In the genomic region with DNA sequence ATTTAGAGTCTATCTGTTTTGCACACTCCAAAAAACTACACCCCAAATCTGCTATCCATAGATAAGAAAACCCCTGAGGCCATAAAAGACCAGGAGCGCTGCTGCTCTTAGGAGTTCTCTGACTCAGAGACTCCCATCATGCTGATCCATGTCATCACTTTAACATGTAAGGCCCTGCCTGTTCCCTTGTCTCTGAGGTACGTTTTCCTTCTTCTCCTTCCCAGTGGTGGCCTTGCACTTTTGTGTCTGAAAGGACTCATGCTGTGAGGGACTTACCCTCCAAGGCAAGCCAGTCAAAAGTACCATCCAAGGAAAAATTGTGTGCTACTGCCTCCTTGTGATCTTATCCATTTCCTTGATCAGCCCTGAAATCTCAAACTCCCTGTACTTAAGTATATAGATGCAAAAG, we compare ENCODE assay signal across 18 cellular contexts.
DNase-seq lines count a peak whose midpoint lies in the region; ATAC-seq and TF ChIP-seq lines count a peak whose summit lies in the region.
"Had no signal": no experiment of that assay in that cellular context is flagged by ENCODE, and none has a peak within 500 bp of the region (broad histone marks: within the 10 kb centered on the region; RNA-seq: fewer than 3 reads in every experiment).

No MANE protein-coding gene starts in this region.

- H3K79me2 ChIP-seq in SK-N-SH (ENCODE audit: insufficient read depth), result no peaks in the 10 kb centered on the region

- no peaks in the 10 kb centered on the region for H4K20me1 ChIP-seq in SK-N-SH (ENCODE audit: insufficient read depth)
- H4K20me1 ChIP-seq: BLaER1 treated with 17β-estradiol and CSF1 and Interleukin-3, amounts not matched to agents 10 nM and 100 nM had no signal

- H3K9me2 ChIP-seq in SK-N-SH, result no peaks in the 10 kb centered on the region; the same call in 1 of the 2 replicates

- no peaks in the 10 kb centered on the region for H3K9me3 ChIP-seq in SK-N-SH
- H3K9me3 ChIP-seq: BLaER1 treated with 17β-estradiol and CSF1 and Interleukin-3, amounts not matched to agents 10 nM and 100 nM; left lung had no signal

- no peaks in the 10 kb centered on the region for H3K36me3 ChIP-seq in SK-N-SH (replicated peaks in 1 of 2; ENCODE audit: control insufficient read depth in 1 of 2, insufficient read depth in 2 of 2, low read length in 1 of 2)
- H3K36me3 ChIP-seq: BLaER1 treated with 17β-estradiol and CSF1 and Interleukin-3, amounts not matched to agents 10 nM and 100 nM; left lung had no signal

- H3K4me1 ChIP-seq in SK-N-SH (ENCODE audit: control insufficient read depth in 1 of 2, insufficient read depth in 2 of 2, low read depth in 1 of 2, low read length in 1 of 2), result no peaks in the 10 kb centered on the region
- H3K4me1 ChIP-seq: BLaER1 treated with 17β-estradiol and CSF1 and Interleukin-3, amounts not matched to agents 10 nM and 100 nM; left lung had no signal

- H3K4me3 ChIP-seq in LNCaP clone FGC (ENCODE audit: low read depth, low read length) (no peak overlapping the region), SK-N-SH (ENCODE audit: low read depth in 2 of 2, low read length in 1 of 2) (no peak overlapping the region)
- H3K4me3 ChIP-seq: BLaER1 treated with 17β-estradiol and CSF1 and Interleukin-3, amounts not matched to agents 10 nM and 100 nM; GM12878; left lung had no signal

- CTCF ChIA-PET in SK-N-SH (lab: Yijun Ruan, JAX), result no interaction called here

- no peak overlapping the region for H3K4me2 ChIP-seq in SK-N-SH
- H3K4me2 ChIP-seq: BLaER1 treated with 17β-estradiol and CSF1 and Interleukin-3, amounts not matched to agents 10 nM and 100 nM had no signal

- H3K27me3 ChIP-seq in SK-N-SH (ENCODE audit: insufficient read depth), result no peaks in the 10 kb centered on the region
- H3K27me3 ChIP-seq: BLaER1 treated with 17β-estradiol and CSF1 and Interleukin-3, amounts not matched to agents 10 nM and 100 nM; left lung had no signal

- no peak overlapping the region for H3K27ac ChIP-seq in SK-N-SH (ENCODE audit: low read depth in 2 of 2, low read length in 1 of 2)
- H3K27ac ChIP-seq: BLaER1 treated with 17β-estradiol and CSF1 and Interleukin-3, amounts not matched to agents 10 nM and 100 nM; left lung had no signal

- H3F3A ChIP-seq in SK-N-SH (replicated peaks; ENCODE audit: insufficient read depth), result no peaks in the 10 kb centered on the region

- no peak overlapping the region for H2AFZ ChIP-seq in SK-N-SH (ENCODE audit: low read depth)

- ATAC-seq in HG02678 (IDR thresholded peaks at IDR 0.05; ENCODE audit: unreplicated experiment), result no peak
- ATAC-seq: GM12878; left lung; naive thymus-derived CD4-positive, alpha-beta T cell had no signal

- no peak for TF ChIP-seq RAD21 in SK-N-SH (IDR thresholded peaks at IDR 0.05; ENCODE audit: low read length)

- TF ChIP-seq EP300 in SK-N-SH (IDR thresholded peaks at IDR 0.05; ENCODE audit: borderline replicate concordance in 1 of 2, low read depth in 1 of 2, low read length in 1 of 2), result no peak

- DNase-seq in GDM1 (lab: John Stamatoyannopoulos, UW) (peak; percentile 16), LNCaP clone FGC (ENCODE audit: low read depth) (no peak), amniotic epithelial cell (ENCODE audit: low read depth) (peak; percentile 2), medulla oblongata (ENCODE audit: extremely low spot score) (peak; percentile 8), cerebellum (ENCODE audit: low spot score) (no peak), SK-N-SH (no peak)
- DNase-seq: activated CD4-positive, alpha-beta T cell treated with anti-CD3 and anti-CD28 coated beads for 48 hours; activated naive CD8-positive, alpha-beta T cell treated with anti-CD3 and anti-CD28 coated beads, Interleukin-2, amount 10 ng/mL, durations not matched to agents 7 days and 5 days; activated T-cell treated with anti-CD3 and anti-CD28 coated beads, Interleukin-2, amount 50 U/mL, for 1 hour; left lung; naive thymus-derived CD4-positive, alpha-beta T cell; NCI-H510A; retina; RPMI8226; T-helper 1 cell had no signal

- 0 out of 2 replicates have a peak, but pooled peaks have one; percentile 16 for TF ChIP-seq CTCF in LNCaP clone FGC (IDR thresholded peaks at IDR 0.05; ENCODE audit: control insufficient read depth, extremely low read depth, insufficient read depth)
- no peak for TF ChIP-seq CTCF in SK-N-SH (IDR thresholded peaks at IDR 0.05)

- WGBS in SK-N-SH (ENCODE audit: low lambda C conversion rate), result 15% methylated on average over 2 of the region's 2 CpGs

- no peak overlapping the region for H3K9ac ChIP-seq in SK-N-SH
- H3K9ac ChIP-seq: BLaER1 treated with 17β-estradiol and CSF1 and Interleukin-3, amounts not matched to agents 10 nM and 100 nM had no signal

- POLR2A ChIA-PET in SK-N-SH (lab: Yijun Ruan, JAX), result no interaction called here

TF ChIP-seq in SK-N-SH, 30 proteins besides CTCF, POLR2A, EP300 and RAD21 (continues in another document):
- no peak for TF ChIP-seq ELF1 (IDR thresholded peaks at IDR 0.05)
- TF ChIP-seq, protein P1, sequence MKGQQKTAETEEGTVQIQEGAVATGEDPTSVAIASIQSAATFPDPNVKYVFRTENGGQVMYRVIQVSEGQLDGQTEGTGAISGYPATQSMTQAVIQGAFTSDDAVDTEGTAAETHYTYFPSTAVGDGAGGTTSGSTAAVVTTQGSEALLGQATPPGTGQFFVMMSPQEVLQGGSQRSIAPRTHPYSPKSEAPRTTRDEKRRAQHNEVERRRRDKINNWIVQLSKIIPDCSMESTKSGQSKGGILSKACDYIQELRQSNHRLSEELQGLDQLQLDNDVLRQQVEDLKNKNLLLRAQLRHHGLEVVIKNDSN (IDR thresholded peaks at IDR 0.05; ENCODE audit: borderline replicate concordance, low read depth), result no peak
- no peak for TF ChIP-seq GATA2 (CRISPR knock-in tag; IDR thresholded peaks at IDR 0.05)
- TF ChIP-seq, protein P2, sequence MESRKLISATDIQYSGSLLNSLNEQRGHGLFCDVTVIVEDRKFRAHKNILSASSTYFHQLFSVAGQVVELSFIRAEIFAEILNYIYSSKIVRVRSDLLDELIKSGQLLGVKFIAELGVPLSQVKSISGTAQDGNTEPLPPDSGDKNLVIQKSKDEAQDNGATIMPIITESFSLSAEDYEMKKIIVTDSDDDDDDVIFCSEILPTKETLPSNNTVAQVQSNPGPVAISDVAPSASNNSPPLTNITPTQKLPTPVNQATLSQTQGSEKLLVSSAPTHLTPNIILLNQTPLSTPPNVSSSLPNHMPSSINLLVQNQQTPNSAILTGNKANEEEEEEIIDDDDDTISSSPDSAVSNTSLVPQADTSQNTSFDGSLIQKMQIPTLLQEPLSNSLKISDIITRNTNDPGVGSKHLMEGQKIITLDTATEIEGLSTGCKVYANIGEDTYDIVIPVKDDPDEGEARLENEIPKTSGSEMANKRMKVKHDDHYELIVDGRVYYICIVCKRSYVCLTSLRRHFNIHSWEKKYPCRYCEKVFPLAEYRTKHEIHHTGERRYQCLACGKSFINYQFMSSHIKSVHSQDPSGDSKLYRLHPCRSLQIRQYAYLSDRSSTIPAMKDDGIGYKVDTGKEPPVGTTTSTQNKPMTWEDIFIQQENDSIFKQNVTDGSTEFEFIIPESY (IDR thresholded peaks at IDR 0.05; ENCODE audit: borderline replicate concordance, low read depth), result no peak
- TF ChIP-seq EZH2phosphoT487 (IDR thresholded peaks at IDR 0.05; ENCODE audit: borderline replicate concordance, low read depth), result no peak
- TF ChIP-seq, protein P3, sequence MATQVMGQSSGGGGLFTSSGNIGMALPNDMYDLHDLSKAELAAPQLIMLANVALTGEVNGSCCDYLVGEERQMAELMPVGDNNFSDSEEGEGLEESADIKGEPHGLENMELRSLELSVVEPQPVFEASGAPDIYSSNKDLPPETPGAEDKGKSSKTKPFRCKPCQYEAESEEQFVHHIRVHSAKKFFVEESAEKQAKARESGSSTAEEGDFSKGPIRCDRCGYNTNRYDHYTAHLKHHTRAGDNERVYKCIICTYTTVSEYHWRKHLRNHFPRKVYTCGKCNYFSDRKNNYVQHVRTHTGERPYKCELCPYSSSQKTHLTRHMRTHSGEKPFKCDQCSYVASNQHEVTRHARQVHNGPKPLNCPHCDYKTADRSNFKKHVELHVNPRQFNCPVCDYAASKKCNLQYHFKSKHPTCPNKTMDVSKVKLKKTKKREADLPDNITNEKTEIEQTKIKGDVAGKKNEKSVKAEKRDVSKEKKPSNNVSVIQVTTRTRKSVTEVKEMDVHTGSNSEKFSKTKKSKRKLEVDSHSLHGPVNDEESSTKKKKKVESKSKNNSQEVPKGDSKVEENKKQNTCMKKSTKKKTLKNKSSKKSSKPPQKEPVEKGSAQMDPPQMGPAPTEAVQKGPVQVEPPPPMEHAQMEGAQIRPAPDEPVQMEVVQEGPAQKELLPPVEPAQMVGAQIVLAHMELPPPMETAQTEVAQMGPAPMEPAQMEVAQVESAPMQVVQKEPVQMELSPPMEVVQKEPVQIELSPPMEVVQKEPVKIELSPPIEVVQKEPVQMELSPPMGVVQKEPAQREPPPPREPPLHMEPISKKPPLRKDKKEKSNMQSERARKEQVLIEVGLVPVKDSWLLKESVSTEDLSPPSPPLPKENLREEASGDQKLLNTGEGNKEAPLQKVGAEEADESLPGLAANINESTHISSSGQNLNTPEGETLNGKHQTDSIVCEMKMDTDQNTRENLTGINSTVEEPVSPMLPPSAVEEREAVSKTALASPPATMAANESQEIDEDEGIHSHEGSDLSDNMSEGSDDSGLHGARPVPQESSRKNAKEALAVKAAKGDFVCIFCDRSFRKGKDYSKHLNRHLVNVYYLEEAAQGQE (IDR thresholded peaks at IDR 0.05; ENCODE audit: low read depth, low read length), result no peak
- TF ChIP-seq TEAD4 (IDR thresholded peaks at IDR 0.05; ENCODE audit: borderline replicate concordance, insufficient read depth), result no peak
- no peak for TF ChIP-seq SIN3A (IDR thresholded peaks at IDR 0.05; ENCODE audit: borderline replicate concordance, low read depth, low read length)
- TF ChIP-seq TCF12 (IDR thresholded peaks at IDR 0.05), result no peak
- no peak for TF ChIP-seq YY1 (IDR thresholded peaks at IDR 0.05; ENCODE audit: low read depth)
- TF ChIP-seq JUND (IDR thresholded peaks at IDR 0.05), result no peak
- TF ChIP-seq, protein P4, sequence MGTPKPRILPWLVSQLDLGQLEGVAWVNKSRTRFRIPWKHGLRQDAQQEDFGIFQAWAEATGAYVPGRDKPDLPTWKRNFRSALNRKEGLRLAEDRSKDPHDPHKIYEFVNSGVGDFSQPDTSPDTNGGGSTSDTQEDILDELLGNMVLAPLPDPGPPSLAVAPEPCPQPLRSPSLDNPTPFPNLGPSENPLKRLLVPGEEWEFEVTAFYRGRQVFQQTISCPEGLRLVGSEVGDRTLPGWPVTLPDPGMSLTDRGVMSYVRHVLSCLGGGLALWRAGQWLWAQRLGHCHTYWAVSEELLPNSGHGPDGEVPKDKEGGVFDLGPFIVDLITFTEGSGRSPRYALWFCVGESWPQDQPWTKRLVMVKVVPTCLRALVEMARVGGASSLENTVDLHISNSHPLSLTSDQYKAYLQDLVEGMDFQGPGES (IDR thresholded peaks at IDR 0.05; ENCODE audit: low read depth, low read length), result no peak
- no peak for TF ChIP-seq NRF1 (IDR thresholded peaks at IDR 0.05; ENCODE audit: low read depth, low read length)

Comparison
In these comparisons a context has a peak if more than half of its experiments do, and no peak if none do; other contexts are left out.
1. DNase-seq: peak in GDM1 (single experiment), amniotic epithelial cell (single experiment) and medulla oblongata (single experiment); none in LNCaP clone FGC (single experiment), cerebellum (single experiment) and SK-N-SH (single experiment).